ENCODE assay signal across 23 cellular contexts in genomic region chr9:14535161-14535930, GRCh38.
A peak's percentile ranks its signal among the peaks of the same experiment; 100 is the strongest.
DNase-seq lines count a peak whose midpoint lies in the region; ATAC-seq and TF ChIP-seq lines count a peak whose summit lies in the region.
"Had no signal": no experiment of that assay in that cellular context is flagged by ENCODE, and none has a peak within 500 bp of the region (broad histone marks: within the 10 kb centered on the region; RNA-seq: fewer than 3 reads in every experiment).

No MANE protein-coding gene starts in this region.

- H3K27me3 Mint-ChIP-seq in neural crest cell (ENCODE audit: low read depth) = peaks cover 3% of the 10 kb centered on the region

- H3K27ac Mint-ChIP-seq in neural crest cell (ENCODE audit: unreplicated experiment) = peak overlapping the region; percentile 40
- H3K27ac Mint-ChIP-seq: activated naive CD8-positive, alpha-beta T cell treated with anti-CD3 and anti-CD28 coated beads for 36 hours; activated T-helper 1 cell treated with anti-CD3 and anti-CD28 coated beads, Interleukin-12 subunit alpha, Interleukin-12 subunit beta, Interleukin-2, Interleukin-4 antibody, amounts not matched to agents 30 ng/mL and 10 ng/mL and 1 ng/mL, durations not matched to agents 14 hours and 24 hours and 36 hours; naive thymus-derived CD8-positive, alpha-beta T cell; T-helper 17 cell had no signal

- TF ChIP-seq CTCF in epithelial cell of esophagus (IDR thresholded peaks at IDR 0.05; ENCODE audit: insufficient read depth, low read depth, low read length, missing control alignments) (no peak), neural crest cell (conservative IDR thresholded peaks at IDR 0.05) (no peak)

- ATAC-seq in GM18511 (IDR thresholded peaks at IDR 0.05; ENCODE audit: unreplicated experiment) (peak; percentile 46), GM21515 (IDR thresholded peaks at IDR 0.05; ENCODE audit: unreplicated experiment) (no peak), HG02571 (IDR thresholded peaks at IDR 0.05; ENCODE audit: unreplicated experiment) (no peak)
- ATAC-seq: naive thymus-derived CD8-positive, alpha-beta T cell; T-helper 17 cell had no signal

- DNase-seq in NCI-H1092 (lab: John Stamatoyannopoulos, UW) = peak; percentile 64
- DNase-seq in epithelial cell of esophagus (ENCODE audit: low read depth) = peak; percentile 3
- no peak for DNase-seq in neural crest cell (ENCODE audit: low read depth, low spot score)
- no peak for DNase-seq in activated CD4-positive, alpha-beta T cell treated with anti-CD3 and anti-CD28 coated beads for 4 hours
- DNase-seq in activated naive CD4-positive, alpha-beta T cell (lab: John Stamatoyannopoulos, UW) = no peak
- DNase-seq: activated CD4-positive, alpha-beta T cell treated with anti-CD3 and anti-CD28 coated beads, Interleukin-2, amount 50 U/mL, for 1 hour; activated naive CD8-positive, alpha-beta T cell treated with anti-CD3 and anti-CD28 coated beads for 36 hours; DND-41; glutamatergic neuron; H9; Karpas-422; naive thymus-derived CD8-positive, alpha-beta T cell; NCI-H187; NCI-H345; NK-92 treated with Interleukin-12 subunit alpha and Interleukin-12 subunit beta, amount 100 ng/mL, for 24 hours; sigmoid colon; T-helper 17 cell had no signal

- H3K9me3 Mint-ChIP-seq in neural crest cell = no peaks in the 10 kb centered on the region
- H3K9me3 Mint-ChIP-seq: activated naive CD8-positive, alpha-beta T cell treated with anti-CD3 and anti-CD28 coated beads for 36 hours; activated T-helper 1 cell treated with anti-CD3 and anti-CD28 coated beads, Interleukin-12 subunit alpha, Interleukin-12 subunit beta, Interleukin-2, Interleukin-4 antibody, amounts not matched to agents 30 ng/mL and 10 ng/mL and 1 ng/mL, durations not matched to agents 14 hours and 24 hours and 36 hours; endodermal cell; H9; naive thymus-derived CD8-positive, alpha-beta T cell had no signal

- H3K4me3 Mint-ChIP-seq in neural crest cell = no peak overlapping the region
- H3K4me3 Mint-ChIP-seq: activated naive CD8-positive, alpha-beta T cell treated with anti-CD3 and anti-CD28 coated beads for 36 hours; activated T-helper 1 cell treated with anti-CD3 and anti-CD28 coated beads, Interleukin-12 subunit alpha, Interleukin-12 subunit beta, Interleukin-2, Interleukin-4 antibody, amounts not matched to agents 30 ng/mL and 10 ng/mL and 1 ng/mL, durations not matched to agents 14 hours and 24 hours and 36 hours; endodermal cell; H9; naive thymus-derived CD8-positive, alpha-beta T cell; T-helper 17 cell had no signal

- H3K36me3 Mint-ChIP-seq in neural crest cell (ENCODE audit: low read depth) = no peaks in the 10 kb centered on the region
- H3K36me3 Mint-ChIP-seq: activated naive CD8-positive, alpha-beta T cell treated with anti-CD3 and anti-CD28 coated beads for 36 hours; naive thymus-derived CD8-positive, alpha-beta T cell had no signal

- H3K4me3 ChIP-seq in epithelial cell of esophagus (ENCODE audit: low read length) = no peak overlapping the region
- H3K4me3 ChIP-seq: BLaER1 treated with 17β-estradiol and CSF1 and Interleukin-3, amounts not matched to agents 10 nM and 100 nM; sigmoid colon had no signal

- H3K4me1 Mint-ChIP-seq in neural crest cell = peaks cover 49% of the 10 kb centered on the region
- H3K4me1 Mint-ChIP-seq: activated naive CD8-positive, alpha-beta T cell treated with anti-CD3 and anti-CD28 coated beads for 36 hours; naive thymus-derived CD8-positive, alpha-beta T cell had no signal

Comparison
In these comparisons a context has a peak if more than half of its experiments do, and no peak if none do; other contexts are left out.
1. DNase-seq: peak in NCI-H1092 (single experiment) and epithelial cell of esophagus (single experiment); none in neural crest cell (single experiment), activated CD4-positive, alpha-beta T cell treated with anti-CD3 and anti-CD28 coated beads for 4 hours (0 of 2) and activated naive CD4-positive, alpha-beta T cell (0 of 4).